Comparison of ENCODE assay signal across 23 cellular contexts in the genomic region with DNA sequence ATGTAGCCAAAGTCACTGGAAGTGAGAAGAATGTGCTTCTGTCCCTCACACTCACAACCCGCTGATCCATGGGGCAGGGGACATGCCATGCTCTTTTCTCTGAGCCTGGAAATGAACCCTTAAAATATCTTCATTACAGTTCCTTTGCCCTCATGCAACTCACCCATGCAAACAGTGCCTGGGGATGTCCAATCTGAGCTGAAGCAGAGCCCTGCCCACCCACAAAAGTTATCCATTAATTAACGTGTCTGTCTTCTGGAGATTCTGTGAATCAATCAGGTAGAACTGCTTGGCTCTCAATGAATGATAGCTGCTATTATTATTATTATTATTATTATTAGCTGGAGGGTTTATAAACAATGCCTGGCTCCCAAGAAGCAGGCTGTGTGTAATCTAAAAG.
"Had no signal": no experiment of that assay in that cellular context is flagged by ENCODE, and none has a peak within 500 bp of the region (broad histone marks: within the 10 kb centered on the region; RNA-seq: fewer than 3 reads in every experiment).

No MANE protein-coding gene starts in this region.

- H3K36me3 Mint-ChIP-seq: activated CD8-positive, alpha-beta memory T cell treated with anti-CD3 and anti-CD28 coated beads, Interleukin-2, amount 10 ng/mL, durations not matched to agents 7 days and 5 days; activated naive CD8-positive, alpha-beta T cell; brain had no signal

- H3K27ac Mint-ChIP-seq: activated B cell treated with CpG ODN at 0.5 μM for 24 hours; activated CD4-positive, alpha-beta T cell treated with anti-CD3 and anti-CD28 coated beads, Interleukin-2, amount 10 ng/mL, durations not matched to agents 24 days and 14 days; activated CD8-positive, alpha-beta memory T cell treated with anti-CD3 and anti-CD28 coated beads, Interleukin-2, amount 10 ng/mL, durations not matched to agents 7 days and 5 days; activated naive CD4-positive, alpha-beta T cell treated with anti-CD3 and anti-CD28 coated beads for 36 hours; activated naive CD8-positive, alpha-beta T cell; activated T-helper 17 cell treated with anti-CD3 and anti-CD28 coated beads, Interleukin-2, amount 50 U/mL, for 72 hours; T-helper 17 cell had no signal

- H3K27me3 Mint-ChIP-seq: activated CD4-positive, alpha-beta T cell treated with anti-CD3 and anti-CD28 coated beads, Interleukin-2, amount 10 ng/mL, durations not matched to agents 24 days and 14 days had no signal

- H2AFZ ChIP-seq: PC-9 had no signal

- ATAC-seq: activated CD8-positive, alpha-beta memory T cell treated with anti-CD3 and anti-CD28 coated beads, Interleukin-2, amount 10 ng/mL, durations not matched to agents 7 days and 5 days; activated T-cell treated with anti-CD3 and anti-CD28 coated beads, Interleukin-2, amount 50 U/mL, for 4 hours; activated T-helper 17 cell treated with anti-CD3 and anti-CD28 coated beads, Interleukin-2, amount 50 U/mL, for 72 hours; T-helper 17 cell had no signal

- H3K4me3 ChIP-seq: PC-9 had no signal

- H3K4me3 Mint-ChIP-seq: activated B cell treated with CpG ODN at 0.5 μM for 24 hours; activated CD4-positive, alpha-beta T cell treated with anti-CD3 and anti-CD28 coated beads, Interleukin-2, amount 10 ng/mL, durations not matched to agents 24 days and 14 days; activated CD8-positive, alpha-beta memory T cell treated with anti-CD3 and anti-CD28 coated beads, Interleukin-2, amount 10 ng/mL, durations not matched to agents 7 days and 5 days; activated naive CD4-positive, alpha-beta T cell treated with anti-CD3 and anti-CD28 coated beads for 36 hours; activated naive CD8-positive, alpha-beta T cell; activated T-cell treated with anti-CD3 and anti-CD28 coated beads, Interleukin-2, amount 50 U/mL, for 4 hours; activated T-helper 17 cell treated with anti-CD3 and anti-CD28 coated beads, Interleukin-2, amount 50 U/mL, for 72 hours; brain; central memory CD8-positive, alpha-beta T cell; T-helper 17 cell had no signal

- DNase-seq: activated B cell treated with CpG ODN at 0.5 μM for 24 hours; activated CD4-positive, alpha-beta T cell treated with anti-CD3 and anti-CD28 coated beads for 1 hour; activated CD4-positive, alpha-beta T cell treated with anti-CD3 and anti-CD28 coated beads, Interleukin-2, amount 10 ng/mL, durations not matched to agents 24 days and 14 days; activated CD4-positive, alpha-beta T cell treated with anti-CD3 and anti-CD28 coated beads, Interleukin-2, amount 50 U/mL, for 48 hours; activated CD8-positive, alpha-beta memory T cell treated with anti-CD3 and anti-CD28 coated beads, Interleukin-2, amount 10 ng/mL, durations not matched to agents 7 days and 5 days; activated gamma-delta T cell; activated naive CD4-positive, alpha-beta T cell treated with anti-CD3 and anti-CD28 coated beads for 36 hours; activated T-cell treated with anti-CD3 and anti-CD28 coated beads, Interleukin-2, amount 50 U/mL, for 4 hours; amygdala; NCI-H1048; NCI-H146; NCI-H187 treated with DMSO at 0.1 percent for 48 hours; NCI-H2081 treated with DMSO at 0.1 percent for 48 hours; NCI-H446; NCI-H524; PC-9; SIG-M5; T-helper 17 cell; T-helper 9 cell had no signal

- H3K27ac ChIP-seq: PC-9 had no signal

- H3K9me3 Mint-ChIP-seq: activated CD4-positive, alpha-beta T cell treated with anti-CD3 and anti-CD28 coated beads, Interleukin-2, amount 10 ng/mL, durations not matched to agents 24 days and 14 days; activated naive CD4-positive, alpha-beta T cell treated with anti-CD3 and anti-CD28 coated beads for 36 hours; activated T-cell treated with anti-CD3 and anti-CD28 coated beads, Interleukin-2, amount 50 U/mL, for 4 hours had no signal

- H3K4me2 ChIP-seq: PC-9 had no signal

- H3K4me1 Mint-ChIP-seq: activated B cell treated with CpG ODN at 0.5 μM for 24 hours; activated T-helper 17 cell treated with anti-CD3 and anti-CD28 coated beads, Interleukin-2, amount 50 U/mL, for 72 hours; central memory CD8-positive, alpha-beta T cell; T-helper 17 cell had no signal
